ENCODE assay signal across 31 cellular contexts in genomic region chr4:7049295-7049694, GRCh38.
"Had no signal": no experiment of that assay in that cellular context is flagged by ENCODE, and none has a peak within 500 bp of the region (broad histone marks: within the 10 kb centered on the region; RNA-seq: fewer than 3 reads in every experiment).

No MANE protein-coding gene starts in this region.

- H3K4me3 ChIP-seq: adrenal gland, cardiac muscle cell, coronary artery, dorsolateral prefrontal cortex, gastrocnemius medialis, hepatocyte, psoas muscle, sigmoid colon, uterus had no signal

- H3K27ac Mint-ChIP-seq: activated CD4-positive, alpha-beta memory T cell treated with anti-CD3 and anti-CD28 coated beads, Interleukin-2, amount 10 ng/mL, durations not matched to agents 7 days and 5 days; activated CD4-positive, alpha-beta T cell treated with anti-CD3 and anti-CD28 coated beads, Interleukin-2, amount 10 ng/mL, durations not matched to agents 7 days and 5 days; activated CD8-positive, alpha-beta memory T cell treated with anti-CD3 and anti-CD28 coated beads, Interleukin-2, amount 10 ng/mL, durations not matched to agents 7 days and 5 days; mesothelial cell of epicardium; nephron progenitor cell; stimulated activated memory B cell treated with anti-CD40 and anti-IgM and Interleukin-4, amounts not matched to agents 10 μg/mL and 1 μg/mL and 100 μg/mL, for 72 hours; stimulated activated naive CD8-positive, alpha-beta T cell treated with anti-CD3 and anti-CD28 coated beads, Interleukin-15, amount 100 ng/mL, for 72 hours; type B pancreatic cell had no signal

- H3K27me3 Mint-ChIP-seq: activated CD4-positive, alpha-beta memory T cell treated with anti-CD3 and anti-CD28 coated beads, Interleukin-2, amount 10 ng/mL, durations not matched to agents 7 days and 5 days; activated CD4-positive, alpha-beta T cell treated with anti-CD3 and anti-CD28 coated beads, Interleukin-2, amount 10 ng/mL, durations not matched to agents 7 days and 5 days; activated CD8-positive, alpha-beta memory T cell treated with anti-CD3 and anti-CD28 coated beads, Interleukin-2, amount 10 ng/mL, durations not matched to agents 7 days and 5 days; activated naive CD4-positive, alpha-beta T cell treated with anti-CD3 and anti-CD28 coated beads, Interleukin-2, amount 50 U/mL, for 24 hours; naive B cell; stimulated activated memory B cell treated with anti-CD40 and anti-IgM and Interleukin-4, amounts not matched to agents 10 μg/mL and 1 μg/mL and 100 μg/mL, for 72 hours; stimulated activated naive CD8-positive, alpha-beta T cell treated with anti-CD3 and anti-CD28 coated beads, Interleukin-15, amount 100 ng/mL, for 72 hours; type B pancreatic cell had no signal

- H3K27me3 ChIP-seq: adrenal gland, cardiac muscle cell, dorsolateral prefrontal cortex, gastrocnemius medialis, hepatocyte, sigmoid colon, uterus had no signal

- H3K4me3 Mint-ChIP-seq: activated CD4-positive, alpha-beta memory T cell treated with anti-CD3 and anti-CD28 coated beads, Interleukin-2, amount 10 ng/mL, durations not matched to agents 7 days and 5 days; activated CD4-positive, alpha-beta T cell treated with anti-CD3 and anti-CD28 coated beads, Interleukin-2, amount 10 ng/mL, durations not matched to agents 7 days and 5 days; activated CD8-positive, alpha-beta memory T cell treated with anti-CD3 and anti-CD28 coated beads, Interleukin-2, amount 10 ng/mL, durations not matched to agents 7 days and 5 days; activated naive CD4-positive, alpha-beta T cell treated with anti-CD3 and anti-CD28 coated beads, Interleukin-2, amount 50 U/mL, for 24 hours; mesothelial cell of epicardium; nephron progenitor cell; stimulated activated memory B cell treated with anti-CD40 and anti-IgM and Interleukin-4, amounts not matched to agents 10 μg/mL and 1 μg/mL and 100 μg/mL, for 72 hours; stimulated activated naive CD8-positive, alpha-beta T cell treated with anti-CD3 and anti-CD28 coated beads, Interleukin-15, amount 100 ng/mL, for 72 hours; type B pancreatic cell had no signal

- H3K36me3 ChIP-seq: cardiac muscle cell, uterus had no signal

- H3K9me3 ChIP-seq: adrenal gland, gastrocnemius medialis, psoas muscle, sigmoid colon, uterus had no signal

- H3K9me3 Mint-ChIP-seq: activated CD4-positive, alpha-beta memory T cell treated with anti-CD3 and anti-CD28 coated beads, Interleukin-2, amount 10 ng/mL, durations not matched to agents 7 days and 5 days; activated CD4-positive, alpha-beta T cell treated with anti-CD3 and anti-CD28 coated beads, Interleukin-2, amount 10 ng/mL, durations not matched to agents 7 days and 5 days; activated naive CD4-positive, alpha-beta T cell treated with anti-CD3 and anti-CD28 coated beads, Interleukin-2, amount 50 U/mL, for 24 hours; mesothelial cell of epicardium; naive B cell; nephron progenitor cell; stimulated activated memory B cell treated with anti-CD40 and anti-IgM and Interleukin-4, amounts not matched to agents 10 μg/mL and 1 μg/mL and 100 μg/mL, for 72 hours; stimulated activated naive CD8-positive, alpha-beta T cell treated with anti-CD3 and anti-CD28 coated beads, Interleukin-15, amount 100 ng/mL, for 72 hours; type B pancreatic cell had no signal

- DNase-seq: activated CD4-positive, alpha-beta memory T cell treated with anti-CD3 and anti-CD28 coated beads, Interleukin-2, amount 10 ng/mL, durations not matched to agents 7 days and 5 days; activated CD4-positive, alpha-beta T cell treated with anti-CD3 and anti-CD28 coated beads, Interleukin-2, amount 10 ng/mL, durations not matched to agents 7 days and 5 days; activated CD8-positive, alpha-beta memory T cell treated with anti-CD3 and anti-CD28 coated beads, Interleukin-2, amount 10 ng/mL, durations not matched to agents 7 days and 5 days; activated effector memory CD4-positive, alpha-beta T cell treated with anti-CD3 and anti-CD28 coated beads, Interleukin-2, amount 50 U/mL, for 16 hours; adrenal gland; effector memory CD4-positive, alpha-beta T cell; erythroblast; gastrocnemius medialis; islet precursor cell; left colon; naive B cell; nephron progenitor cell; psoas muscle; sigmoid colon; small intestine; stimulated activated CD4-positive, alpha-beta T cell treated with anti-CD3 and anti-CD28 coated beads, Interleukin-4, amount 100 ng/mL, for 24 hours; stimulated activated naive CD8-positive, alpha-beta T cell treated with anti-CD3 and anti-CD28 coated beads, Interleukin-15, amount 100 ng/mL, for 72 hours; substantia nigra; T-helper 1 cell; uterus; WERI-Rb-1 had no signal

- H3K27ac ChIP-seq: cardiac muscle cell, coronary artery, hepatocyte, parathyroid adenoma, psoas muscle, sigmoid colon, uterus, WERI-Rb-1 had no signal

- ATAC-seq: activated CD4-positive, CD25-positive, alpha-beta regulatory T cell treated with anti-CD3 and anti-CD28 coated beads, Interleukin-2, amount 50 U/mL, for 24 hours; activated CD8-positive, alpha-beta memory T cell treated with anti-CD3 and anti-CD28 coated beads, Interleukin-2, amount 10 ng/mL, durations not matched to agents 7 days and 5 days; gastrocnemius medialis; left colon; psoas muscle; stimulated activated memory B cell treated with anti-CD40 and anti-IgM and Interleukin-4, amounts not matched to agents 10 μg/mL and 1 μg/mL and 100 μg/mL, for 72 hours; stimulated activated naive CD8-positive, alpha-beta T cell treated with anti-CD3 and anti-CD28 coated beads, Interleukin-15, amount 100 ng/mL, for 72 hours had no signal
